In the genomic region with DNA sequence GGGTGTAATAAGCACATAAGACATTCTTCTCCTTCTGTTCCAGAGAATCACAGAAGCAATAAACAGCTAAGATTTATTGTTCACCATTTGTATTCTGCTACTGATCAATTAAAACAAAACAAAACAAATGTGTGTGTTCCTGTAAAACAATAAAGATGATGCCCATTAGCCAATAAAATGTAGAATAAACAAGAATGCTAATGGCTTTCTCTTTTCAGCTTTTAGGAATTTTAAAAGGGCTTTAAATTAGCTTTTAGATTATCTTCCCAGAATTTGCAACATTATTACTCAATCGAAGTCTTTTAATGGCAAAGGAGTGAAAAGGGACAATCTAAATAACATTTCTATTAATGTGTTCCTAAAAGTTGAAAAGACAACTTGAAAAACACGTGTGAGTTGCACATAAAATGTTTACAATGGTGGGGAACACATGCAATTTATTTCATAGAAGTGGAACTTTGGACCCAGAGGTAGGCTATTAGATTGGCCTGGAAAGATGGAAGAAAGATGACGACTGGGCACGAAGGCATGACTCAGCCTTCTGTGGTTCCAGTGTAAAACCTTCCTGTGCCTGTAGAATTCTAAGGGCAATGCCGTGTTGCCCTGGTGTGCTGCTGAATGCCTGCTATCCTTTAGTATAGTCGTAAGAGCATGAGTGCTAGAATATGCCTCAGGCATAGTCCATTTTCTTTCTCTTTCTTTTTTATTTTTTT, we compare ENCODE assay signal across 15 cellular contexts. TPM values are rescaled to one million over a fixed set of nuclear protein-coding genes. Genes with fewer than 3 reads are reported as not detected.
DNase-seq lines count a peak whose midpoint lies in the region; ATAC-seq and TF ChIP-seq lines count a peak whose summit lies in the region.
"Had no signal": no experiment of that assay in that cellular context is flagged by ENCODE, and none has a peak within 500 bp of the region (broad histone marks: within the 10 kb centered on the region; RNA-seq: fewer than 3 reads in every experiment).

No MANE protein-coding gene starts in this region.

- ATAC-seq in PC-3, result peak; percentile 64
- no peak for ATAC-seq in GM19023 (IDR thresholded peaks at IDR 0.05; ENCODE audit: unreplicated experiment)
- ATAC-seq in HG02798 (IDR thresholded peaks at IDR 0.05; ENCODE audit: poor library complexity, unreplicated experiment), result no peak

- H3K4me3 ChIP-seq in PC-3 (ENCODE audit: low read length), result no peak overlapping the region
- no peak overlapping the region for H3K4me3 ChIP-seq in colonic mucosa
- H3K4me3 ChIP-seq in transverse colon, result peak overlapping the region in 1 of 4 donors; percentile 26

- H3K9me3 ChIP-seq in PC-3 (ENCODE audit: low read length) (no peaks in the 10 kb centered on the region), colonic mucosa (no peaks in the 10 kb centered on the region), transverse colon (no peaks in the 10 kb centered on the region)

- CTCF ChIA-PET in PC-3 (lab: Charles Lee), result no interaction called here

- POLR2A ChIA-PET in PC-3 (lab: Charles Lee; ENCODE audit: unreplicated experiment), result interaction anchor here (0.6 kb wide), 1 partner anchor 108 kb away, joined by 3 read pairs; no protein-coding TSS in a partner anchor

- TF ChIP-seq POLR2A in transverse colon (IDR thresholded peaks at IDR 0.05), result no peak

- 14 to 25% methylated on average over 6 of the region's 6 CpGs for WGBS in transverse colon (ENCODE audit: low coverage in 1 of 2), 2 donors

- H3K27ac ChIP-seq in PC-3 (ENCODE audit: low read length) (no peak overlapping the region), colonic mucosa (peak overlapping the region; percentile 61), transverse colon (peak overlapping the region; percentile 10 to 65 (median 44))
- H3K27ac ChIP-seq: RWPE1 had no signal

- DNase-seq in DMS53 (lab: John Stamatoyannopoulos, UW), result peak; percentile 27
- no peak for DNase-seq in DMS53 treated with DMSO at 0.1 percent for 48 hours (lab: John Stamatoyannopoulos, UW; ENCODE audit: unreplicated experiment)
- DNase-seq in PC-3, result peak; percentile 21
- peak; percentile 47 for DNase-seq in colonic mucosa
- DNase-seq in transverse colon, result peak; percentile 59
- no peak for DNase-seq in activated CD4-positive, CD25-positive, alpha-beta regulatory T cell treated with anti-CD3 and anti-CD28 coated beads, Interleukin-2, amount 50 U/mL, for 72 hours
- DNase-seq: 8988T; activated CD8-positive, alpha-beta memory T cell treated with anti-CD3 and anti-CD28 coated beads for 24 hours; activated gamma-delta T cell treated with Interleukin-2 at 50 U/mL for 16 hours; central memory CD4-positive, alpha-beta T cell; MM.1S; NCI-H2227 treated with DMSO at 0.1 percent for 48 hours had no signal

- H3K4me1 ChIP-seq in PC-3 (ENCODE audit: insufficient read depth, low read length) (no peaks in the 10 kb centered on the region), colonic mucosa (no peaks in the 10 kb centered on the region), transverse colon (peaks cover 0 to 8% (median 0%) of the 10 kb centered on the region in 4 donors)

- intact Hi-C loops in PC-3 (cut with micrococcal nuclease) (no loop called here), colonic mucosa (cut with DNase I) (no loop called here), transverse colon (cut with DNase I; ENCODE audit: low total_unique reads) (no loop called here)

- no TSS peak for BruUV-seq in PC-3 (replicated peaks; lab: Mats Ljungman, UMichigan)

- no peak for TF ChIP-seq EP300 in transverse colon (IDR thresholded peaks at IDR 0.05; ENCODE audit: low read depth)

- H3K27me3 ChIP-seq in PC-3 (ENCODE audit: low read length), result no peaks in the 10 kb centered on the region
- no peaks in the 10 kb centered on the region for H3K27me3 ChIP-seq in colonic mucosa
- no peaks in the 10 kb centered on the region for H3K27me3 ChIP-seq in transverse colon

- H4K20me1 ChIP-seq in PC-3 (ENCODE audit: low read length), result no peaks in the 10 kb centered on the region

- H3F3A ChIP-seq in PC-3 (ENCODE audit: low read length, unreplicated experiment), result no peaks in the 10 kb centered on the region

- no peaks in the 10 kb centered on the region for H3K9me2 ChIP-seq in PC-3 (replicated peaks; ENCODE audit: low read length)

- H2AFZ ChIP-seq in PC-3 (ENCODE audit: low read length), result 0 out of 2 replicates have a peak overlapping the region, but pooled peaks have one; percentile 1

- H3K9ac ChIP-seq in PC-3 (ENCODE audit: low read length), result no peak overlapping the region
- no peak overlapping the region for H3K9ac ChIP-seq in colonic mucosa (ENCODE audit: low read depth in 2 of 2, low read length in 2 of 2)

- no peaks in the 10 kb centered on the region for H3K79me2 ChIP-seq in PC-3 (ENCODE audit: low read length)

- no peaks in the 10 kb centered on the region for H3K36me3 ChIP-seq in PC-3 (ENCODE audit: low read depth, low read length)
- no peaks in the 10 kb centered on the region for H3K36me3 ChIP-seq in colonic mucosa
- no peaks in the 10 kb centered on the region for H3K36me3 ChIP-seq in transverse colon

- in situ Hi-C loops in transverse colon (cut with MboI; ENCODE audit: low pct_ligation_motif_present in 1 of 4, low pct_unique_long_range_greater_than_20kb in 1 of 4, low sequenced_read_pairs in 3 of 4), result no loop called here

- H3K4me2 ChIP-seq in PC-3 (ENCODE audit: low read length), result no peak overlapping the region

- TF ChIP-seq CTCF in PC-3 (conservative IDR thresholded peaks at IDR 0.05; ENCODE audit: low read depth, low read length) (no peak), colonic mucosa (IDR thresholded peaks at IDR 0.05) (no peak), transverse colon (IDR thresholded peaks at IDR 0.05) (no peak)

RNA-seq across cellular contexts. Expression of a gene that starts 29.0 kb away (rescaled TPM):
- total RNA-seq in PC-3 (2014; rRNA removed), result 155 and 170 TPM in 2 replicates
- total RNA-seq in colonic mucosa, result 100 to 1,000 TPM; 113 to 145 TPM
- total RNA-seq in transverse colon, result 100 to 1,000 TPM in 3 of 4 donors, 10 to 100 TPM in 1; 96.9 to 175 (median 111) TPM

Comparison
In these comparisons a context has a peak if more than half of its experiments do, and no peak if none do; other contexts are left out.
1. DNase-seq: peak in DMS53 (single experiment), PC-3 (single experiment), colonic mucosa (single experiment) and transverse colon (single experiment); none in DMS53 treated with DMSO at 0.1 percent for 48 hours (single experiment) and activated CD4-positive, CD25-positive, alpha-beta regulatory T cell treated with anti-CD3 and anti-CD28 coated beads, Interleukin-2, amount 50 U/mL, for 72 hours (single experiment).